ENCODE assay signal across 12 cellular contexts in genomic region chr17:13346081-13346533, GRCh38.
DNase-seq lines count a peak whose midpoint lies in the region; ATAC-seq and TF ChIP-seq lines count a peak whose summit lies in the region.
"Had no signal": no experiment of that assay in that cellular context is flagged by ENCODE, and none has a peak within 500 bp of the region (broad histone marks: within the 10 kb centered on the region; RNA-seq: fewer than 3 reads in every experiment).

No MANE protein-coding gene starts in this region.

- no CpG with 5 or more reads among the region's 2 CpGs for WGBS in trophoblast cell (ENCODE audit: extremely low coverage, insufficient coverage, insufficient read length)

- H4K20me1 ChIP-seq in OCI-LY7 (ENCODE audit: insufficient read depth, low read length), result no peaks in the 10 kb centered on the region

- H4K12ac ChIP-seq in trophoblast cell (ENCODE audit: low read depth, low read length), result no peak overlapping the region

- H3K9ac ChIP-seq in trophoblast cell (ENCODE audit: low read length), result no peak overlapping the region

- no TSS peak for BruUV-seq in OCI-LY7 (replicated peaks; lab: Mats Ljungman, UMichigan)

- DNase-seq in ACHN (peak; percentile 95), HFFc6 (peak; percentile 98), iPS-NIHi7 (ENCODE audit: extremely low spot score) (peak; percentile 56), hippocampal formation (lab: John Stamatoyannopoulos, UW) (no peak), OCI-LY7 (ENCODE audit: low spot score) (no peak), trophoblast cell (no peak)
- DNase-seq: activated T-cell treated with anti-CD3 and anti-CD28 coated beads for 4 hours; CD8-positive, alpha-beta T cell; effector CD8-positive, alpha-beta T cell; SHP77 treated with DMSO at 0.1 percent for 48 hours had no signal

- H3K4me2 ChIP-seq in OCI-LY7 (ENCODE audit: low read length) (no peak overlapping the region), trophoblast cell (ENCODE audit: low read length) (no peak overlapping the region)

- H2BK5ac ChIP-seq in trophoblast cell (ENCODE audit: low read depth, low read length, poor library complexity), result no peak overlapping the region

- H3K27ac ChIP-seq in OCI-LY7 (ENCODE audit: low read depth, low read length, poor library complexity, severe bottlenecking) (no peak overlapping the region), trophoblast cell (ENCODE audit: low read depth, low read length) (no peak overlapping the region)

- H4K8ac ChIP-seq in trophoblast cell (ENCODE audit: low read depth, low read length), result no peak overlapping the region

- peaks cover 11% of the 10 kb centered on the region; the same call in 1 of the 2 replicates for H3K36me3 Mint-ChIP-seq in HFFc6 (ENCODE audit: low read depth)
- no peaks in the 10 kb centered on the region for H3K36me3 Mint-ChIP-seq in activated T-helper 17 cell treated with anti-CD3 and anti-CD28 coated beads, Interleukin-2, amount 50 U/mL, for 72 hours (ENCODE audit: low read depth)
- H3K36me3 Mint-ChIP-seq: CD8-positive, alpha-beta T cell had no signal

- H3K9me3 ChIP-seq in OCI-LY7 (ENCODE audit: low read length), result no peaks in the 10 kb centered on the region
- H3K9me3 ChIP-seq in trophoblast cell (ENCODE audit: insufficient read depth, low read depth, low read length), result no peaks in the 10 kb centered on the region

- H3K4ac ChIP-seq in trophoblast cell (ENCODE audit: low read depth, low read length), result no peak overlapping the region

- no peak overlapping the region for H2BK12ac ChIP-seq in trophoblast cell (ENCODE audit: low read length)

- H3K36me3 ChIP-seq in OCI-LY7 (ENCODE audit: insufficient read depth, low read length) (no peaks in the 10 kb centered on the region), trophoblast cell (ENCODE audit: control insufficient read depth in 1 of 2, insufficient read depth in 2 of 2, low read length in 2 of 2) (no peaks in the 10 kb centered on the region)

- H2AK5ac ChIP-seq in trophoblast cell (ENCODE audit: low read length), result no peak overlapping the region

- no peaks in the 10 kb centered on the region for H3K27me3 ChIP-seq in trophoblast cell (ENCODE audit: insufficient read depth, low read length)

- peak overlapping the region; percentile 99 for H3K27ac Mint-ChIP-seq in HFFc6
- H3K27ac Mint-ChIP-seq in activated T-helper 17 cell treated with anti-CD3 and anti-CD28 coated beads, Interleukin-2, amount 50 U/mL, for 72 hours, result peak overlapping the region; percentile 77
- H3K27ac Mint-ChIP-seq: CD8-positive, alpha-beta T cell had no signal

- H3K9me3 Mint-ChIP-seq in HFFc6, result peaks cover 4% of the 10 kb centered on the region; the same call in 1 of the 2 replicates
- peaks cover 3% of the 10 kb centered on the region for H3K9me3 Mint-ChIP-seq in activated T-helper 17 cell treated with anti-CD3 and anti-CD28 coated beads, Interleukin-2, amount 50 U/mL, for 72 hours

- H3K4me3 ChIP-seq in OCI-LY7 (ENCODE audit: low read depth, low read length, poor library complexity, severe bottlenecking), result no peak overlapping the region
- no peak overlapping the region for H3K4me3 ChIP-seq in trophoblast cell (ENCODE audit: low read depth, low read length)

- H2AFZ ChIP-seq in OCI-LY7 (ENCODE audit: low read length), result no peak overlapping the region
- no peak overlapping the region for H2AFZ ChIP-seq in trophoblast cell (ENCODE audit: insufficient read depth, low read length, poor library complexity)

- H3K79me1 ChIP-seq in trophoblast cell (ENCODE audit: low read length), result peaks cover 3% of the 10 kb centered on the region

- no peaks in the 10 kb centered on the region for H3K4me1 ChIP-seq in OCI-LY7 (ENCODE audit: insufficient read depth, low read length, poor library complexity, severe bottlenecking)
- H3K4me1 ChIP-seq in trophoblast cell (ENCODE audit: control insufficient read depth in 1 of 2, insufficient read depth in 2 of 2, low read length in 2 of 2), result no peaks in the 10 kb centered on the region

- in situ Hi-C loops in ACHN (cut with HindIII; ENCODE audit: low pct_ligation_motif_present, low pct_unique_long_range_greater_than_20kb, low sequenced_read_pairs), result no loop called here

- H3K4me1 Mint-ChIP-seq in HFFc6 (ENCODE audit: low read depth), result peaks cover 69% of the 10 kb centered on the region
- H3K4me1 Mint-ChIP-seq in activated T-helper 17 cell treated with anti-CD3 and anti-CD28 coated beads, Interleukin-2, amount 50 U/mL, for 72 hours, result peaks cover 5% of the 10 kb centered on the region

- TF ChIP-seq CTCF in HFFc6 (IDR thresholded peaks at IDR 0.05) (peak; percentile 57; the same call in 1 of the 2 replicates), OCI-LY7 (conservative IDR thresholded peaks at IDR 0.05; ENCODE audit: low read length) (no peak)

- intact Hi-C loops in OCI-LY7 (cut with micrococcal nuclease; ENCODE audit: unreplicated experiment), result no loop called here

- H3K27me3 Mint-ChIP-seq in HFFc6 (ENCODE audit: insufficient read depth), result no peaks in the 10 kb centered on the region; the same call in none of the 2 replicates
- H3K27me3 Mint-ChIP-seq in activated T-helper 17 cell treated with anti-CD3 and anti-CD28 coated beads, Interleukin-2, amount 50 U/mL, for 72 hours, result no peaks in the 10 kb centered on the region

- no peak overlapping the region for H2BK120ac ChIP-seq in trophoblast cell (ENCODE audit: insufficient read depth, low read length, poor library complexity)

- ATAC-seq in activated T-helper 17 cell treated with anti-CD3 and anti-CD28 coated beads, Interleukin-2, amount 50 U/mL, for 72 hours (replicated peaks), result peak; percentile 60
- ATAC-seq in HG03521 (IDR thresholded peaks at IDR 0.05; ENCODE audit: unreplicated experiment), result no peak
- ATAC-seq: CD8-positive, alpha-beta T cell had no signal

- H3K79me2 ChIP-seq in OCI-LY7 (ENCODE audit: insufficient read depth, low read depth, low read length) (no peaks in the 10 kb centered on the region), trophoblast cell (ENCODE audit: control insufficient read depth, insufficient read depth, low read length, poor library complexity) (peaks cover 1% of the 10 kb centered on the region)

- H4K91ac ChIP-seq in trophoblast cell (ENCODE audit: low read depth, low read length), result no peak overlapping the region

- H3K9me2 ChIP-seq in OCI-LY7 (ENCODE audit: insufficient read depth, low read length), result no peaks in the 10 kb centered on the region

- POLR2A ChIA-PET in OCI-LY7 (lab: Charles Lee), result no interaction called here

- CTCF ChIA-PET in OCI-LY7 (lab: Charles Lee; ENCODE audit: unreplicated experiment), result no interaction called here

- no peak overlapping the region for H3K23ac ChIP-seq in trophoblast cell (ENCODE audit: low read length)

- no peak overlapping the region for H3K14ac ChIP-seq in trophoblast cell (ENCODE audit: low read length)

- H3K4me3 Mint-ChIP-seq in HFFc6, result peak overlapping the region; percentile 85
- H3K4me3 Mint-ChIP-seq in activated T-helper 17 cell treated with anti-CD3 and anti-CD28 coated beads, Interleukin-2, amount 50 U/mL, for 72 hours, result peak overlapping the region; percentile 34
- H3K4me3 Mint-ChIP-seq: CD8-positive, alpha-beta T cell had no signal

- H3K18ac ChIP-seq in trophoblast cell (ENCODE audit: low read length), result no peak overlapping the region

Comparison
In these comparisons a context has a peak if more than half of its experiments do, and no peak if none do; other contexts are left out.
1. DNase-seq: peak in ACHN (single experiment), HFFc6 (single experiment) and iPS-NIHi7 (single experiment); none in hippocampal formation (0 of 2), OCI-LY7 (single experiment) and trophoblast cell (0 of 2).